ENCODE assay signal across 17 cellular contexts in the genomic region with DNA sequence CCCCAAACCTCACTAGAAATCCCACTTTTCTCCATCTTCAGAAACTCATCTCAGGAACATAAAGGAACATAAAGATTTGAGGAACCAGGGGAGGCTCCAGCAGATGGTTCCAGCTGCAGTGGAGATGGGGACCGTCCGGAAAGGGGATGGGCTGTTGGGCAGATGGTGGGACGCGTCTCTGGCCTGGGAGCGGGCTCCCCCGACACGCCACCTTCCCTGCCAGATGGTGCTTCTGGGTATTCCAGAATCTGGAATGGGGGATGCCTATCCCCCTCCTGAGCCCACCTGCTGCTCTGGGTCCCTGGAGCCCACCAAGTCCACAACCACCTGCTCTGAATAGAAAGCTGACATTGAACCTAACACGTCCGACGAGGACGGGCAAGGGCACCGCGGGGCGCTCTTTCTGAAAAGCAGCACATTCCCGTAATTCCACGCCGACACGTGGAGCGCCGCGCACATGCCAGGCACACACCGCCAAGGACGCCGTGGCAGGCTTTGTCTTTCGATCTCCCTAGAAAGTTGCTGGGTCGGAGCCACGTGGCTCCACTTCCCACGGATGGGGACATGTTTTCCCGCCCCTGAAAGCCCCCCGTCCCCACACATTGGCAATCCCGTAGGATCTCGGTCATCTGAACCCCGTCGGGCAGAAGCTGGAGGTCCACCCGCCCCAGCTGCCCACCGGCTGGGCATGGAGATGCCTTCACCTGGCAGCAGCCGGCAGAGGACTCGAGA.
"Had no signal": no experiment of that assay in that cellular context is flagged by ENCODE, and none has a peak within 500 bp of the region (broad histone marks: within the 10 kb centered on the region; RNA-seq: fewer than 3 reads in every experiment).

No MANE protein-coding gene starts in this region.

- H3K9me3 ChIP-seq: left lung, pancreas, spleen, testis had no signal

- DNase-seq: activated CD4-positive, alpha-beta T cell treated with anti-CD3 and anti-CD28 coated beads for 1 hour; activated CD8-positive, alpha-beta memory T cell treated with anti-CD3 and anti-CD28 coated beads for 24 hours; activated CD8-positive, alpha-beta memory T cell treated with anti-CD3 and anti-CD28 coated beads, Interleukin-2, amount 50 U/mL, for 48 hours; activated effector memory CD4-positive, alpha-beta T cell treated with anti-CD3 and anti-CD28 coated beads, Interleukin-2, amount 50 U/mL, for 16 hours; activated naive CD4-positive, alpha-beta T cell treated with anti-CD3 and anti-CD28 coated beads, Interleukin-2, amount 50 U/mL, for 16 hours; activated T-cell treated with anti-CD3 and anti-CD28 coated beads, Interleukin-2, amount 50 U/mL, for 48 hours; aorta; cortex of kidney; head of caudate nucleus; spleen; stimulated activated CD4-positive, alpha-beta T cell treated with anti-CD3 and anti-CD28 coated beads, Interleukin-4, amount 100 ng/mL, for 4 hours; WERI-Rb-1 had no signal

- H3K36me3 ChIP-seq: pancreas, WERI-Rb-1 had no signal

- H3K27ac ChIP-seq: left lung, pancreas, WERI-Rb-1 had no signal

- H3K27me3 ChIP-seq: left lung, pancreas, spleen, testis had no signal

- H3K4me1 ChIP-seq: left lung, pancreas had no signal

- H3K4me3 ChIP-seq: left lung, pancreas, spleen, testis had no signal

- FAIRE-seq: endometrium, frontal cortex, pancreas had no signal
